30 cellular contexts compared by ENCODE assay signal in genomic region chr3:156233875-156234274, GRCh38.
A peak's percentile ranks its signal among the peaks of the same experiment; 100 is the strongest.
DNase-seq lines count a peak whose midpoint lies in the region; TF ChIP-seq lines count a peak whose summit lies in the region.
"Had no signal": no experiment of that assay in that cellular context is flagged by ENCODE, and none has a peak within 500 bp of the region (broad histone marks: within the 10 kb centered on the region; RNA-seq: fewer than 3 reads in every experiment).

No MANE protein-coding gene starts in this region.

- no peak overlapping the region for H3K4me3 ChIP-seq in epithelial cell of esophagus (ENCODE audit: low read length)
- H3K4me3 ChIP-seq in neural progenitor cell = no peak overlapping the region
- no peak overlapping the region for H3K4me3 ChIP-seq in dorsolateral prefrontal cortex
- H3K4me3 ChIP-seq: BLaER1 treated with 17β-estradiol and CSF1 and Interleukin-3, amounts not matched to agents 10 nM and 100 nM; breast epithelium; MG63; prostate gland; stomach had no signal

- H3K9me3 Mint-ChIP-seq in neural progenitor cell = no peaks in the 10 kb centered on the region
- no peaks in the 10 kb centered on the region for H3K9me3 Mint-ChIP-seq in osteocyte (ENCODE audit: unreplicated experiment)
- H3K9me3 Mint-ChIP-seq: activated CD4-positive, alpha-beta T cell treated with anti-CD3 and anti-CD28 coated beads, Interleukin-2, amount 10 ng/mL, durations not matched to agents 24 days and 14 days; activated naive CD4-positive, alpha-beta T cell treated with anti-CD3 and anti-CD28 coated beads, Interleukin-2, amount 50 U/mL, for 72 hours had no signal

- no peaks in the 10 kb centered on the region for H3K4me1 Mint-ChIP-seq in neural progenitor cell
- no peaks in the 10 kb centered on the region for H3K4me1 Mint-ChIP-seq in osteocyte (ENCODE audit: unreplicated experiment)
- H3K4me1 Mint-ChIP-seq: activated CD4-positive, alpha-beta T cell treated with anti-CD3 and anti-CD28 coated beads, Interleukin-2, amount 10 ng/mL, durations not matched to agents 24 days and 14 days had no signal

- H3K9me3 ChIP-seq in neural progenitor cell (ENCODE audit: low read depth) = no peaks in the 10 kb centered on the region
- H3K9me3 ChIP-seq: BLaER1 treated with 17β-estradiol and CSF1 and Interleukin-3, amounts not matched to agents 10 nM and 100 nM; breast epithelium; MG63; prostate gland; stomach had no signal

- DNase-seq in EL (peak; percentile 67), M059J (ENCODE audit: low read depth) (peak; percentile 17), epithelial cell of esophagus (ENCODE audit: low read depth) (peak; percentile 60), neural progenitor cell (ENCODE audit: low spot score) (peak; percentile 16), NCI-H526 treated with DMSO at 0.1 percent for 48 hours (lab: John Stamatoyannopoulos, UW) (no peak), osteocyte (ENCODE audit: extremely low spot score, unreplicated experiment) (no peak), dorsolateral prefrontal cortex (no peak)
- DNase-seq: activated CD4-positive, alpha-beta T cell treated with anti-CD3 and anti-CD28 coated beads, Interleukin-2, amount 10 ng/mL, durations not matched to agents 24 days and 14 days; activated CD8-positive, alpha-beta memory T cell treated with anti-CD3 and anti-CD28 coated beads for 24 hours; effector CD8-positive, alpha-beta T cell; erythroblast; GDM1; KBM-7; MG63; midbrain; naive thymus-derived CD4-positive, alpha-beta T cell; NCI-H2029; NCI-H2227 treated with DMSO at 0.1 percent for 48 hours; NCI-H69; SHP77 treated with DMSO at 0.1 percent for 48 hours; stimulated activated CD4-positive, alpha-beta T cell treated with anti-CD3 and anti-CD28 coated beads, Interleukin-12 subunit alpha, Interleukin-12 subunit beta, amount 100 ng/mL, for 4 hours; stimulated activated CD4-positive, alpha-beta T cell treated with anti-CD3 and anti-CD28 coated beads, Interleukin-2, amount 100 ng/mL, for 48 hours; stomach; SW 1271; T1000 had no signal

- no peaks in the 10 kb centered on the region for H3K4me1 ChIP-seq in neural progenitor cell
- H3K4me1 ChIP-seq: BLaER1 treated with 17β-estradiol and CSF1 and Interleukin-3, amounts not matched to agents 10 nM and 100 nM; breast epithelium; prostate gland; stomach had no signal

- H3K9ac ChIP-seq in neural progenitor cell = no peak overlapping the region
- H3K9ac ChIP-seq: BLaER1 treated with 17β-estradiol and CSF1 and Interleukin-3, amounts not matched to agents 10 nM and 100 nM had no signal

- H3K36me3 Mint-ChIP-seq in neural progenitor cell (no peaks in the 10 kb centered on the region), osteocyte (ENCODE audit: unreplicated experiment) (no peaks in the 10 kb centered on the region)
- H3K36me3 Mint-ChIP-seq: activated naive CD4-positive, alpha-beta T cell treated with anti-CD3 and anti-CD28 coated beads, Interleukin-2, amount 50 U/mL, for 72 hours; naive thymus-derived CD4-positive, alpha-beta T cell had no signal

- no peaks in the 10 kb centered on the region for H4K20me1 ChIP-seq in neural progenitor cell (ENCODE audit: low read depth)
- H4K20me1 ChIP-seq: BLaER1 treated with 17β-estradiol and CSF1 and Interleukin-3, amounts not matched to agents 10 nM and 100 nM had no signal

- intact Hi-C loops in dorsolateral prefrontal cortex (cut with DNase I) = no loop called here

- H3K27me3 Mint-ChIP-seq in neural progenitor cell (ENCODE audit: insufficient read depth, low read depth) (no peaks in the 10 kb centered on the region), osteocyte (ENCODE audit: unreplicated experiment) (peaks cover 30% of the 10 kb centered on the region)

- TF ChIP-seq CTCF in epithelial cell of esophagus (IDR thresholded peaks at IDR 0.05; ENCODE audit: insufficient read depth, low read depth, low read length, missing control alignments) (no peak), neural progenitor cell (IDR thresholded peaks at IDR 0.05) (no peak), osteocyte (IDR thresholded peaks at IDR 0.05) (no peak), dorsolateral prefrontal cortex (IDR thresholded peaks at IDR 0.05 in 54 of 56, conservative IDR thresholded peaks at IDR 0.05 in 2 of 56; ENCODE audit: low read depth in 1 of 56, partially characterized antibody in 56 of 56) (no peak)

- H3K4me2 ChIP-seq in neural progenitor cell = no peak overlapping the region
- H3K4me2 ChIP-seq: BLaER1 treated with 17β-estradiol and CSF1 and Interleukin-3, amounts not matched to agents 10 nM and 100 nM had no signal

- H3K27ac Mint-ChIP-seq in neural progenitor cell = no peak overlapping the region
- H3K27ac Mint-ChIP-seq in osteocyte (ENCODE audit: unreplicated experiment) = no peak overlapping the region
- H3K27ac Mint-ChIP-seq: activated CD4-positive, alpha-beta T cell treated with anti-CD3 and anti-CD28 coated beads, Interleukin-2, amount 10 ng/mL, durations not matched to agents 24 days and 14 days; activated naive CD4-positive, alpha-beta T cell treated with anti-CD3 and anti-CD28 coated beads, Interleukin-2, amount 50 U/mL, for 72 hours; naive thymus-derived CD4-positive, alpha-beta T cell had no signal

- H3F3A ChIP-seq in neural progenitor cell (ENCODE audit: low read depth) = no peaks in the 10 kb centered on the region

- H3K4me3 Mint-ChIP-seq in neural progenitor cell (no peak overlapping the region), osteocyte (ENCODE audit: unreplicated experiment) (no peak overlapping the region)
- H3K4me3 Mint-ChIP-seq: activated CD4-positive, alpha-beta T cell treated with anti-CD3 and anti-CD28 coated beads, Interleukin-2, amount 10 ng/mL, durations not matched to agents 24 days and 14 days; naive thymus-derived CD4-positive, alpha-beta T cell had no signal

- no peaks in the 10 kb centered on the region for H3K79me2 ChIP-seq in neural progenitor cell (ENCODE audit: low read depth)

- H3K36me3 ChIP-seq in neural progenitor cell = no peaks in the 10 kb centered on the region
- H3K36me3 ChIP-seq: BLaER1 treated with 17β-estradiol and CSF1 and Interleukin-3, amounts not matched to agents 10 nM and 100 nM; breast epithelium; MG63; prostate gland; stomach had no signal

- H3K27me3 ChIP-seq in neural progenitor cell = no peaks in the 10 kb centered on the region
- no peaks in the 10 kb centered on the region for H3K27me3 ChIP-seq in dorsolateral prefrontal cortex
- H3K27me3 ChIP-seq: BLaER1 treated with 17β-estradiol and CSF1 and Interleukin-3, amounts not matched to agents 10 nM and 100 nM; breast epithelium; MG63; stomach had no signal

- H3K27ac ChIP-seq in neural progenitor cell = no peak overlapping the region
- H3K27ac ChIP-seq in dorsolateral prefrontal cortex = no peak overlapping the region
- H3K27ac ChIP-seq: BLaER1 treated with 17β-estradiol and CSF1 and Interleukin-3, amounts not matched to agents 10 nM and 100 nM; breast epithelium; prostate gland; stomach; VCaP had no signal

- no peak overlapping the region for H2AFZ ChIP-seq in neural progenitor cell (replicated peaks)

Comparison
In these comparisons a context has a peak if more than half of its experiments do, and no peak if none do; other contexts are left out.
1. DNase-seq: peak in EL (single experiment), M059J (single experiment), epithelial cell of esophagus (single experiment) and neural progenitor cell (single experiment); none in NCI-H526 treated with DMSO at 0.1 percent for 48 hours (single experiment), osteocyte (single experiment) and dorsolateral prefrontal cortex (0 of 10).